Comparison of ENCODE assay signal across 8 cellular contexts in genomic region chr7:87600130-87601124, GRCh38. TPM values are rescaled to one million over a fixed set of nuclear protein-coding genes. Genes with fewer than 3 reads are reported as not detected.
DNase-seq lines count a peak whose midpoint lies in the region; ATAC-seq lines count a peak whose summit lies in the region.
"Had no signal": no experiment of that assay in that cellular context is flagged by ENCODE, and none has a peak within 500 bp of the region (broad histone marks: within the 10 kb centered on the region; RNA-seq: fewer than 3 reads in every experiment).

ABCB1 (minus strand) TSS chr7:87600884; CDS start chr7:87600184, 700 bp downstream.

- CTCF ChIA-PET in naive thymus-derived CD4-positive, alpha-beta T cell (lab: Charles Lee) = interaction anchor here (0.7 kb wide), 1 partner anchor 94 kb away, joined by 3 read pairs; no protein-coding TSS in a partner anchor

- no peaks in the 10 kb centered on the region for H3K36me3 ChIP-seq in naive thymus-derived CD4-positive, alpha-beta T cell (ENCODE audit: control insufficient read depth in 2 of 3, insufficient read depth in 3 of 3, low read length in 3 of 3)
- H3K36me3 ChIP-seq: neutrophil had no signal

- POLR2A ChIA-PET in naive thymus-derived CD4-positive, alpha-beta T cell (lab: Charles Lee) = interaction anchor here (0.6 to 1.3 kb wide), 5 partner anchors 12 to 49 kb away, joined by 3 to 4 read pairs (median 3); partner anchors contain the start of gene RUNDC3B

- H3K27ac ChIP-seq in naive thymus-derived CD4-positive, alpha-beta T cell (ENCODE audit: low read depth, low read length) = peak within 1 kb of the TSS; percentile 68
- H3K27ac ChIP-seq: neutrophil had no signal

- no peaks in the 10 kb centered on the region for H3K27me3 ChIP-seq in naive thymus-derived CD4-positive, alpha-beta T cell (ENCODE audit: control insufficient read depth in 2 of 2, insufficient read depth in 2 of 2, low read length in 2 of 2)

- H3K4me3 Mint-ChIP-seq in activated T-cell treated with anti-CD3 and anti-CD28 coated beads, Interleukin-2, amount 50 U/mL, for 72 hours = peak within 1 kb of the TSS; percentile 77 to 98
- H3K4me3 Mint-ChIP-seq in naive thymus-derived CD4-positive, alpha-beta T cell = peak within 1 kb of the TSS; percentile 76 to 95 (median 85)
- H3K4me3 Mint-ChIP-seq in stimulated activated naive CD8-positive, alpha-beta T cell treated with anti-CD3 and anti-CD28 coated beads, Interleukin-15, amount 100 ng/mL, for 72 hours = peak within 1 kb of the TSS; percentile 85 to 96

- peaks cover 28% of the 10 kb centered on the region for H3K4me1 Mint-ChIP-seq in activated T-cell treated with anti-CD3 and anti-CD28 coated beads, Interleukin-2, amount 50 U/mL, for 72 hours (ENCODE audit: low read depth)
- peaks cover 13 to 45% (median 28%) of the 10 kb centered on the region in 7 donors for H3K4me1 Mint-ChIP-seq in naive thymus-derived CD4-positive, alpha-beta T cell
- peaks cover 30% of the 10 kb centered on the region for H3K4me1 Mint-ChIP-seq in stimulated activated naive CD8-positive, alpha-beta T cell treated with anti-CD3 and anti-CD28 coated beads, Interleukin-15, amount 100 ng/mL, for 72 hours

- H3K9me3 ChIP-seq in naive thymus-derived CD4-positive, alpha-beta T cell (ENCODE audit: control insufficient read depth in 2 of 3, low read length in 3 of 3) = no peaks in the 10 kb centered on the region
- H3K9me3 ChIP-seq: neutrophil had no signal

- H3K27me3 Mint-ChIP-seq in activated T-cell treated with anti-CD3 and anti-CD28 coated beads, Interleukin-2, amount 50 U/mL, for 72 hours (ENCODE audit: low read depth) = peaks cover 9% of the 10 kb centered on the region
- H3K27me3 Mint-ChIP-seq in naive thymus-derived CD4-positive, alpha-beta T cell = peaks cover 0 to 50% (median 45%) of the 10 kb centered on the region in 5 donors
- H3K27me3 Mint-ChIP-seq in stimulated activated naive CD8-positive, alpha-beta T cell treated with anti-CD3 and anti-CD28 coated beads, Interleukin-15, amount 100 ng/mL, for 72 hours = peaks cover 11% of the 10 kb centered on the region

- peak within 1 kb of the TSS; percentile 89 for H3K27ac Mint-ChIP-seq in activated T-cell treated with anti-CD3 and anti-CD28 coated beads, Interleukin-2, amount 50 U/mL, for 72 hours
- peak within 1 kb of the TSS; percentile 29 to 89 (median 81) for H3K27ac Mint-ChIP-seq in naive thymus-derived CD4-positive, alpha-beta T cell
- peak within 1 kb of the TSS; percentile 95 to 96 for H3K27ac Mint-ChIP-seq in stimulated activated naive CD8-positive, alpha-beta T cell treated with anti-CD3 and anti-CD28 coated beads, Interleukin-15, amount 100 ng/mL, for 72 hours

- H3K4me1 ChIP-seq in naive thymus-derived CD4-positive, alpha-beta T cell (ENCODE audit: control insufficient read depth in 2 of 2, insufficient read depth in 2 of 2, low read length in 2 of 2) = peaks cover 3 to 6% of the 10 kb centered on the region in 2 donors

- peaks cover 2 to 4% of the 10 kb centered on the region in 2 donors for H3K36me3 Mint-ChIP-seq in activated T-cell treated with anti-CD3 and anti-CD28 coated beads, Interleukin-2, amount 50 U/mL, for 72 hours (ENCODE audit: insufficient read depth in 2 of 2)
- no peaks in the 10 kb centered on the region for H3K36me3 Mint-ChIP-seq in naive thymus-derived CD4-positive, alpha-beta T cell

- DNase-seq in NCI-H345 treated with DMSO at 0.1 percent for 48 hours (lab: John Stamatoyannopoulos, UW; ENCODE audit: unreplicated experiment) (peak; percentile 12), fibroblast of peridontal ligament (ENCODE audit: extremely low read depth) (peak; percentile 35)
- DNase-seq in activated T-cell treated with anti-CD3 and anti-CD28 coated beads, Interleukin-2, amount 50 U/mL, for 72 hours = peak; percentile 59 to 61
- peak; percentile 19 to 60 (median 49) for DNase-seq in naive thymus-derived CD4-positive, alpha-beta T cell
- DNase-seq in stimulated activated naive CD8-positive, alpha-beta T cell treated with anti-CD3 and anti-CD28 coated beads, Interleukin-15, amount 100 ng/mL, for 72 hours = peak; percentile 55

- ATAC-seq in GM18511 (IDR thresholded peaks at IDR 0.05; ENCODE audit: unreplicated experiment) (peak; percentile 65), HG02610 (IDR thresholded peaks at IDR 0.05; ENCODE audit: unreplicated experiment) (peak; percentile 65)
- ATAC-seq in activated T-cell treated with anti-CD3 and anti-CD28 coated beads, Interleukin-2, amount 50 U/mL, for 72 hours (replicated peaks in 1 of 2) = peak; percentile 90 to 94
- ATAC-seq in naive thymus-derived CD4-positive, alpha-beta T cell = peak; percentile 85
- peak; percentile 91 for ATAC-seq in stimulated activated naive CD8-positive, alpha-beta T cell treated with anti-CD3 and anti-CD28 coated beads, Interleukin-15, amount 100 ng/mL, for 72 hours

- no peaks in the 10 kb centered on the region for H3K9me3 Mint-ChIP-seq in activated T-cell treated with anti-CD3 and anti-CD28 coated beads, Interleukin-2, amount 50 U/mL, for 72 hours
- H3K9me3 Mint-ChIP-seq in naive thymus-derived CD4-positive, alpha-beta T cell = no peaks in the 10 kb centered on the region
- no peaks in the 10 kb centered on the region for H3K9me3 Mint-ChIP-seq in stimulated activated naive CD8-positive, alpha-beta T cell treated with anti-CD3 and anti-CD28 coated beads, Interleukin-15, amount 100 ng/mL, for 72 hours

- H3K4me3 ChIP-seq in naive thymus-derived CD4-positive, alpha-beta T cell (ENCODE audit: low read length) = peak within 1 kb of the TSS; percentile 82

- intact Hi-C loops in naive thymus-derived CD4-positive, alpha-beta T cell (cut with micrococcal nuclease) = loop anchor here (1.0 to 2.0 kb wide), 6 partner anchors 9 to 276 kb away; partner anchors contain the start of genes RUNDC3B (in 2 of the 2), CROT (in 1 of the 2), DBF4 (in 1 of the 2) and SLC25A40 (in 1 of the 2)

RNA-seq across cellular contexts. Expression of gene ABCB1, which starts in this region (rescaled TPM):
- total RNA-seq in activated T-cell treated with anti-CD3 and anti-CD28 coated beads, Interleukin-2, amount 50 U/mL, for 72 hours = 10 to 100 TPM; 15.5 to 20.1 TPM
- 10 to 100 TPM in 3 of 5 experiments, 1 to 10 TPM in 2; 3.0 to 14.3 (median 10.4) TPM for total RNA-seq in naive thymus-derived CD4-positive, alpha-beta T cell
- polyA plus RNA-seq in naive thymus-derived CD4-positive, alpha-beta T cell = 1 to 10 TPM; 4.3 to 8.5 TPM

Comparison
In these comparisons a context has a peak if more than half of its experiments do, and no peak if none do; other contexts are left out.
1. Peak in every context shown above with its lines: DNase-seq, ATAC-seq, H3K4me3 ChIP-seq and H3K27ac ChIP-seq.